ENCODE assay signal across 15 cellular contexts in the genomic region with DNA sequence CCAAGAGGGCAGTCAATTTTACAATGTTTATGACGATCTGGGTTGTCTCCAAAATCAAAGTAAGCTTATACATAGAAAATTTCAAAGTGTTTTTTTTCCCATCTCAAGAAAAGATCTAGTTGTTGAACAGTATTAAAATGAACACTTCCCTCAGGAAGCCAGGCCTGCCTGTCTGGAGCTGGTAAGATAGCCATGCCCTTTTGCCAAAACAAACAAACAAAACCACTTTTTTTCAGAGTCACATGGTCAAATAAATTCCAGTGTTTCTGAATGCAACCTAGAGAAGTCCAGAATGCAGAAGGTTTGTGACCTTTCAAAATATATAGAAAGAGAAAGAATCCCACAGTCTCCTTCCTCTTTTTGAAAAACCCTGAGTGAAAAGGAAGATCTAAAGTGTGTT.
A peak's percentile ranks its signal among the peaks of the same experiment; 100 is the strongest.
DNase-seq lines count a peak whose midpoint lies in the region; ATAC-seq and TF ChIP-seq lines count a peak whose summit lies in the region.
"Had no signal": no experiment of that assay in that cellular context is flagged by ENCODE, and none has a peak within 500 bp of the region (broad histone marks: within the 10 kb centered on the region; RNA-seq: fewer than 3 reads in every experiment).

No MANE protein-coding gene starts in this region.

- H3K9me3 ChIP-seq in left ventricle myocardium inferior (replicated peaks) (peaks cover 12% of the 10 kb centered on the region), MG63 (no peaks in the 10 kb centered on the region), tibial artery (no peaks in the 10 kb centered on the region)

- H3K36me3 ChIP-seq in left ventricle myocardium inferior (no peaks in the 10 kb centered on the region), MG63 (no peaks in the 10 kb centered on the region), tibial artery (no peaks in the 10 kb centered on the region)

- H3K4me1 ChIP-seq in left ventricle myocardium inferior, result no peaks in the 10 kb centered on the region
- peaks cover 0 to 69% (median 0%) of the 10 kb centered on the region in 4 donors for H3K4me1 ChIP-seq in tibial artery

- H3K27me3 ChIP-seq in left ventricle myocardium inferior (ENCODE audit: low read depth) (no peaks in the 10 kb centered on the region), MG63 (no peaks in the 10 kb centered on the region), tibial artery (no peaks in the 10 kb centered on the region)

- peak; percentile 4 for DNase-seq in Right ventricle myocardium inferior (ENCODE audit: missing footprints)
- DNase-seq in left ventricle myocardium inferior, result no peak
- peak; percentile 31 for DNase-seq in MG63
- peak; percentile 1 for DNase-seq in fibroblast of peridontal ligament (ENCODE audit: extremely low read depth)
- no peak for DNase-seq in tibial artery
- DNase-seq in A172 (ENCODE audit: low spot score), result no peak
- DNase-seq in activated CD4-positive, alpha-beta T cell treated with anti-CD3 and anti-CD28 coated beads for 4 hours, result no peak
- DNase-seq: ACHN; C1 segment of cervical spinal cord; CD4-positive, alpha-beta memory T cell; DND-41; GF-D8; IMR-90 had no signal

- no peak for TF ChIP-seq CTCF in left ventricle myocardium inferior (IDR thresholded peaks at IDR 0.05; ENCODE audit: borderline replicate concordance)
- no peak for TF ChIP-seq CTCF in tibial artery (IDR thresholded peaks at IDR 0.05)

- intact Hi-C loops in Right ventricle myocardium inferior (cut with DNase I), result no loop called here
- intact Hi-C loops in left ventricle myocardium inferior (cut with micrococcal nuclease), result no loop called here
- intact Hi-C loops in tibial artery (cut with DNase I; ENCODE audit: low total_unique reads), result no loop called here

- H3K4me3 ChIP-seq in left ventricle myocardium inferior (no peak overlapping the region), MG63 (no peak overlapping the region), tibial artery (no peak overlapping the region)

- no peak for ATAC-seq in Right ventricle myocardium inferior
- ATAC-seq in GM21619 (IDR thresholded peaks at IDR 0.05; ENCODE audit: unreplicated experiment), result no peak

- H3K27ac ChIP-seq in left ventricle myocardium inferior (replicated peaks) (no peak overlapping the region), tibial artery (peak overlapping the region; percentile 82 to 87)
- H3K27ac ChIP-seq: 22Rv1 had no signal

Comparison
In these comparisons a context has a peak if more than half of its experiments do, and no peak if none do; other contexts are left out.
1. DNase-seq: peak in Right ventricle myocardium inferior (single experiment), MG63 (single experiment) and fibroblast of peridontal ligament (single experiment); none in left ventricle myocardium inferior (single experiment), tibial artery (0 of 2), A172 (single experiment) and activated CD4-positive, alpha-beta T cell treated with anti-CD3 and anti-CD28 coated beads for 4 hours (0 of 2).